ENCODE assay signal across 12 cellular contexts in the genomic region with DNA sequence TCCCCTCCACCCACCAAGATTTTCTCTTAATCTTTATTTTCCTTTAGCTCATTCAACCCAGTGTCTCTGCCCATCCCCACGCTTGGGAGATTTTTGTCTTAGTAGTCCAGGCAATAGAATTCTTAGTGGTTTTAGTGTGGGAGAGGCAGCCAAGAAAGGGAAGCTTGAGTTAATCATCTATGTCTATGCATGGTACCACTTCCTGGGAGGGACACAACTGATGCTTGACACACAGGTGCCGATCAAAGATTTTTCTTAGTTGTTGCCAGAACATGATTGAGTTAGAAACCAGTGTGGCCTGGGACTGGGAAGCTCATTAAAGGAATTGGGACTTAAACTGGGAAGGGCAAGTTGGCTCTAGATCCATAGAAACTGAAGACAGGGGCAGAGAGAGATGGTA. TPM values are rescaled to one million over a fixed set of nuclear protein-coding genes. Genes with fewer than 3 reads are reported as not detected.
DNase-seq lines count a peak whose midpoint lies in the region; ATAC-seq and TF ChIP-seq lines count a peak whose summit lies in the region.
"Had no signal": no experiment of that assay in that cellular context is flagged by ENCODE, and none has a peak within 500 bp of the region (broad histone marks: within the 10 kb centered on the region; RNA-seq: fewer than 3 reads in every experiment).

No MANE protein-coding gene starts in this region.

- peak; percentile 73 for ATAC-seq in GM18502 (IDR thresholded peaks at IDR 0.05; ENCODE audit: poor library complexity, unreplicated experiment)
- ATAC-seq in HG03097 (IDR thresholded peaks at IDR 0.05; ENCODE audit: low FRiP score, unreplicated experiment): peak; percentile 89
- peak; percentile 49 for ATAC-seq in activated T-helper 17 cell treated with anti-CD3 and anti-CD28 coated beads, Interleukin-2, amount 50 U/mL, for 72 hours (replicated peaks)
- ATAC-seq: psoas muscle had no signal

- no peak overlapping the region for H3K4me3 Mint-ChIP-seq in activated T-helper 17 cell treated with anti-CD3 and anti-CD28 coated beads, Interleukin-2, amount 50 U/mL, for 72 hours
- no peak overlapping the region for H3K4me3 Mint-ChIP-seq in type B pancreatic cell
- H3K4me3 Mint-ChIP-seq: activated naive CD4-positive, alpha-beta T cell treated with anti-CD3 and anti-CD28 coated beads, Interleukin-2, amount 50 U/mL, for 24 hours had no signal

- H3K27ac Mint-ChIP-seq in activated T-helper 17 cell treated with anti-CD3 and anti-CD28 coated beads, Interleukin-2, amount 50 U/mL, for 72 hours: no peak overlapping the region
- no peak overlapping the region for H3K27ac Mint-ChIP-seq in type B pancreatic cell
- H3K27ac Mint-ChIP-seq: activated naive CD4-positive, alpha-beta T cell treated with anti-CD3 and anti-CD28 coated beads, Interleukin-2, amount 50 U/mL, for 24 hours had no signal

- peaks cover 1% of the 10 kb centered on the region for H3K27me3 Mint-ChIP-seq in activated T-helper 17 cell treated with anti-CD3 and anti-CD28 coated beads, Interleukin-2, amount 50 U/mL, for 72 hours
- H3K27me3 Mint-ChIP-seq in type B pancreatic cell: no peaks in the 10 kb centered on the region
- H3K27me3 Mint-ChIP-seq: activated naive CD4-positive, alpha-beta T cell treated with anti-CD3 and anti-CD28 coated beads, Interleukin-2, amount 50 U/mL, for 24 hours had no signal

- peaks cover 4% of the 10 kb centered on the region for H3K4me1 Mint-ChIP-seq in activated T-helper 17 cell treated with anti-CD3 and anti-CD28 coated beads, Interleukin-2, amount 50 U/mL, for 72 hours
- H3K4me1 Mint-ChIP-seq in type B pancreatic cell (ENCODE audit: unreplicated experiment): peaks cover 5% of the 10 kb centered on the region

- H3K4me3 ChIP-seq in foreskin fibroblast (ENCODE audit: low read depth in 1 of 2, low read length in 2 of 2): no peak overlapping the region
- H3K4me3 ChIP-seq: psoas muscle had no signal

- DNase-seq in GM20000 (ENCODE audit: low spot score) (peak; percentile 75), type B pancreatic cell (ENCODE audit: extremely low spot score, unreplicated experiment) (no peak), KG1 (lab: John Stamatoyannopoulos, UW) (no peak), foreskin fibroblast (no peak), germinal center (ENCODE audit: low spot score) (no peak)
- DNase-seq: NCI-H2227 treated with DMSO at 0.1 percent for 48 hours, psoas muscle had no signal

- H3K9me3 Mint-ChIP-seq in activated T-helper 17 cell treated with anti-CD3 and anti-CD28 coated beads, Interleukin-2, amount 50 U/mL, for 72 hours: no peaks in the 10 kb centered on the region
- H3K9me3 Mint-ChIP-seq in type B pancreatic cell: no peaks in the 10 kb centered on the region
- H3K9me3 Mint-ChIP-seq: activated naive CD4-positive, alpha-beta T cell treated with anti-CD3 and anti-CD28 coated beads, Interleukin-2, amount 50 U/mL, for 24 hours had no signal

- no peaks in the 10 kb centered on the region for H3K36me3 Mint-ChIP-seq in activated T-helper 17 cell treated with anti-CD3 and anti-CD28 coated beads, Interleukin-2, amount 50 U/mL, for 72 hours (ENCODE audit: low read depth)
- H3K36me3 Mint-ChIP-seq in type B pancreatic cell: no peaks in the 10 kb centered on the region
- H3K36me3 Mint-ChIP-seq: activated naive CD4-positive, alpha-beta T cell treated with anti-CD3 and anti-CD28 coated beads, Interleukin-2, amount 50 U/mL, for 24 hours had no signal

- no peak for TF ChIP-seq CTCF in GM20000 (IDR thresholded peaks at IDR 0.05; ENCODE audit: extremely low read depth, missing control alignments)
- TF ChIP-seq CTCF in type B pancreatic cell (conservative IDR thresholded peaks at IDR 0.05): no peak
- no peak for TF ChIP-seq CTCF in foreskin fibroblast (IDR thresholded peaks at IDR 0.05; ENCODE audit: low read depth, low read length)

RNA-seq across cellular contexts. Expression of a gene that starts 3.1 kb away (rescaled TPM):
- total RNA-seq in activated T-helper 17 cell treated with anti-CD3 and anti-CD28 coated beads, Interleukin-2, amount 50 U/mL, for 72 hours: not detected
- total RNA-seq in type B pancreatic cell (ENCODE audit: low replicate concordance): not detected in 2 replicates
- total RNA-seq: psoas muscle; T-helper 2 cell treated with Interferon-gamma antibody and Interleukin-4, amounts not matched to agents 100 ng/mL and 5 ng/mL, for 36 hours had no signal

RNA-seq across cellular contexts. Expression of a gene that starts 25.4 kb away (rescaled TPM):
- 1 to 10 TPM; 7.8 to 8.6 TPM for total RNA-seq in activated T-helper 17 cell treated with anti-CD3 and anti-CD28 coated beads, Interleukin-2, amount 50 U/mL, for 72 hours
- total RNA-seq in type B pancreatic cell (ENCODE audit: low replicate concordance): 10.0 and 25.8 TPM in 2 replicates
